Comparison of ENCODE assay signal across 8 cellular contexts in the genomic region with DNA sequence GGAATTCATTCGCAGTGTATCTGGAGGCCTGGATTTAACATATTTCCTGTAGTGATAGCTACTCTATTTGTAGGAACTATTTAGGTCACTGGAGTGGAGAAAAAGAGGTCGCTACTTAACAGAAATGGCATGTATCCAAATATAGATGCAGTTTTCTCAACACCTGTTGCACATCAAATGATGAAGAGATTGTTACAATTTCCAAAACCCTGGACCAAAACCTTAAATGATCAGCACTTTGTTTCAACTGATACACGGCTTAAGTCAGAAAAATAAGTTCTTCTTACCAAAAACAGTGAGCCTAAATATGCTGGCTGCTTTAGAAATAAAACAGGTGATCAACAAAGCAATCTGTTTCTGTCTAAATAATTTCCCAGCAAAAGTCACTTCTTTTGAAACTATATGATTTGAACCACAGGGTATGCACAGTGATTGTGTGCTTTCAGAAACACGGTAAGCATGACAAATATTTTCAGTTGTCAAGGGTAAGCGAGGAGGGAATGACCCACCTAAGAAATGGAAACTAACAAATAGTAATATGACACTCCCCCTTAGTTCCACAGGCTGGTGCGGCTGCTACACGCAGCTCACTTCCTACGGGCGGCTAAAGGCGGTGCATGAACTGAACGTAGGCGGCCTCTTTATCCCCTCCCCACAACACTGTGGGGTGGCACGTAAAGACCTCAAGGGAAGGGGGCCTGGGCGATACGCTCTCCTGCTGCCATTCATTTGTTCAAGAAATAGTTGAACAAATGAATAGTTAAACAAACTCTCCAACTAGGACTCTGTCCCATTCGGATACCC. TPM values are rescaled to one million over a fixed set of nuclear protein-coding genes. Genes with fewer than 3 reads are reported as not detected.
DNase-seq lines count a peak whose midpoint lies in the region; ATAC-seq and TF ChIP-seq lines count a peak whose summit lies in the region.

No MANE protein-coding gene starts in this region.

- DNase-seq in NB4 (ENCODE audit: low read depth): peak; percentile 78
- DNase-seq in cerebellum (ENCODE audit: low spot score): peak; percentile 12
- peak; percentile 59 for DNase-seq in left lobe of liver (ENCODE audit: low spot score)
- DNase-seq in stimulated activated CD4-positive, alpha-beta T cell treated with anti-CD3 and anti-CD28 coated beads, Interleukin-4, amount 100 ng/mL, for 4 hours: peak; percentile 67 to 85
- no peak for DNase-seq in GF-D8 (lab: John Stamatoyannopoulos, UW)

- H3K4me3 ChIP-seq in NB4 (ENCODE audit: low read depth, low read length) (peak overlapping the region; percentile 77), WI38 (ENCODE audit: low read depth, low read length) (peak overlapping the region; percentile 94)

- TF ChIP-seq CTCF in NB4 (IDR thresholded peaks at IDR 0.05; ENCODE audit: low read depth, low read length) (no peak), WI38 (IDR thresholded peaks at IDR 0.05; ENCODE audit: low read depth, low read length) (no peak)

- peak; percentile 48 for ATAC-seq in HG02571 (IDR thresholded peaks at IDR 0.05; ENCODE audit: unreplicated experiment)
- peak; percentile 46 for ATAC-seq in left lobe of liver

- TF ChIP-seq POLR2A in GM15510 (IDR thresholded peaks at IDR 0.05; ENCODE audit: borderline replicate concordance, extremely low read depth, insufficient read length) (peak; percentile 71), NB4 (IDR thresholded peaks at IDR 0.05; ENCODE audit: extremely low read depth, insufficient read length) (no peak)

RNA-seq across cellular contexts. Expression of gene EHD4, which starts 1.1 kb away (rescaled TPM):
- 5.5 TPM for total RNA-seq in cerebellum
- total RNA-seq in left lobe of liver: 5.3 TPM

RNA-seq across cellular contexts. Expression of gene PLA2G4E, which starts 49.6 kb away (rescaled TPM):
- total RNA-seq in cerebellum: not detected
- total RNA-seq in left lobe of liver: not detected
